ENCODE assay signal across 13 cellular contexts in genomic region chr12:45050331-45050750, GRCh38. TPM values are rescaled to one million over a fixed set of nuclear protein-coding genes. Genes with fewer than 3 reads are reported as not detected.
A peak's percentile ranks its signal among the peaks of the same experiment; 100 is the strongest.
DNase-seq lines count a peak whose midpoint lies in the region; ATAC-seq and TF ChIP-seq lines count a peak whose summit lies in the region.
"Had no signal": no experiment of that assay in that cellular context is flagged by ENCODE, and none has a peak within 500 bp of the region (broad histone marks: within the 10 kb centered on the region; RNA-seq: fewer than 3 reads in every experiment).

No MANE protein-coding gene starts in this region.

- intact Hi-C loops in lower lobe of right lung (cut with DNase I): no loop called here

- H3K4me1 Mint-ChIP-seq in activated T-cell treated with anti-CD3 and anti-CD28 coated beads, Interleukin-2, amount 50 U/mL, for 24 hours (ENCODE audit: low read depth): peaks cover 5% of the 10 kb centered on the region
- H3K4me1 Mint-ChIP-seq: immature natural killer cell had no signal

- peaks cover 69% of the 10 kb centered on the region for H3K27me3 Mint-ChIP-seq in activated T-cell treated with anti-CD3 and anti-CD28 coated beads, Interleukin-2, amount 50 U/mL, for 24 hours

- no peaks in the 10 kb centered on the region for H3K9me3 Mint-ChIP-seq in activated T-cell treated with anti-CD3 and anti-CD28 coated beads, Interleukin-2, amount 50 U/mL, for 24 hours
- H3K9me3 Mint-ChIP-seq: activated naive CD4-positive, alpha-beta T cell treated with anti-CD3 and anti-CD28 coated beads for 36 hours; effector memory CD8-positive, alpha-beta T cell had no signal

- H3K36me3 ChIP-seq in lower lobe of right lung (no peaks in the 10 kb centered on the region), thoracic aorta (no peaks in the 10 kb centered on the region)
- H3K36me3 ChIP-seq: MG63, uterus had no signal

- no peaks in the 10 kb centered on the region for H3K9me3 ChIP-seq in lower lobe of right lung
- no peaks in the 10 kb centered on the region for H3K9me3 ChIP-seq in thoracic aorta
- H3K9me3 ChIP-seq: MG63, uterus had no signal

- H3K36me3 Mint-ChIP-seq in activated T-cell treated with anti-CD3 and anti-CD28 coated beads, Interleukin-2, amount 50 U/mL, for 24 hours (ENCODE audit: low read depth): no peaks in the 10 kb centered on the region

- H3K4me1 ChIP-seq in lower lobe of right lung (no peaks in the 10 kb centered on the region), thoracic aorta (ENCODE audit: control insufficient read depth in 1 of 2, low read depth in 2 of 2) (peaks cover 0 to 12% of the 10 kb centered on the region in 2 donors)
- H3K4me1 ChIP-seq: uterus had no signal

- no peak overlapping the region for H3K27ac Mint-ChIP-seq in activated T-cell treated with anti-CD3 and anti-CD28 coated beads, Interleukin-2, amount 50 U/mL, for 24 hours
- H3K27ac Mint-ChIP-seq: activated naive CD4-positive, alpha-beta T cell treated with anti-CD3 and anti-CD28 coated beads for 36 hours; effector memory CD8-positive, alpha-beta T cell; immature natural killer cell had no signal

- DNase-seq in activated T-cell treated with anti-CD3 and anti-CD28 coated beads, Interleukin-2, amount 50 U/mL, for 24 hours: peak; percentile 31
- no peak for DNase-seq in activated T-cell treated with anti-CD3 and anti-CD28 coated beads, Interleukin-2, amount 50 U/mL, for 1 hour
- peak; percentile 78 for DNase-seq in ecto neural progenitor cell (ENCODE audit: low spot score)
- peak; percentile 40 for DNase-seq in lower lobe of right lung
- DNase-seq in thoracic aorta (ENCODE audit: low spot score): no peak
- no peak for DNase-seq in dermis blood vessel endothelial cell
- DNase-seq in ureter (ENCODE audit: low spot score): no peak
- no peak for DNase-seq in 8988T
- DNase-seq: activated naive CD4-positive, alpha-beta T cell treated with anti-CD3 and anti-CD28 coated beads for 36 hours; effector memory CD8-positive, alpha-beta T cell; immature natural killer cell; uterus had no signal

- no peak for TF ChIP-seq CTCF in lower lobe of right lung (IDR thresholded peaks at IDR 0.05)
- TF ChIP-seq CTCF in thoracic aorta (IDR thresholded peaks at IDR 0.05): no peak

- no peak overlapping the region for H3K4me3 Mint-ChIP-seq in activated T-cell treated with anti-CD3 and anti-CD28 coated beads, Interleukin-2, amount 50 U/mL, for 24 hours
- H3K4me3 Mint-ChIP-seq: effector memory CD8-positive, alpha-beta T cell; immature natural killer cell had no signal

- H3K27ac ChIP-seq in lower lobe of right lung (no peak overlapping the region), thoracic aorta (no peak overlapping the region)
- H3K27ac ChIP-seq: uterus had no signal

- H3K4me3 ChIP-seq in lower lobe of right lung (peak overlapping the region; percentile 15), thoracic aorta (peak overlapping the region; percentile 72)

- peak in 1 of 2 donors; percentile 17 for ATAC-seq in lower lobe of right lung
- ATAC-seq in thoracic aorta (ENCODE audit: insufficient number of reproducible peaks, low FRiP score, low read depth): no peak
- ATAC-seq: effector memory CD8-positive, alpha-beta T cell had no signal

- peaks cover 42% of the 10 kb centered on the region for H3K27me3 ChIP-seq in lower lobe of right lung (ENCODE audit: low read depth)
- no peaks in the 10 kb centered on the region for H3K27me3 ChIP-seq in thoracic aorta (replicated peaks; ENCODE audit: insufficient read depth)
- H3K27me3 ChIP-seq: uterus had no signal

RNA-seq across cellular contexts. Expression of gene DBX2, which starts 0.6 kb away (rescaled TPM):
- total RNA-seq in lower lobe of right lung: 0.12 TPM
- total RNA-seq in thoracic aorta: under 1 TPM in 1 of 2 donors, not detected in 1; 0.27 TPM
- not detected in 2 replicates for total RNA-seq in dermis blood vessel endothelial cell
- 0.73 TPM for total RNA-seq in ureter
- total RNA-seq: activated naive CD4-positive, alpha-beta T cell treated with anti-CD3 and anti-CD28 coated beads for 36 hours had no signal

Comparison
In these comparisons a context has a peak if more than half of its experiments do, and no peak if none do; other contexts are left out.
1. DNase-seq: peak in activated T-cell treated with anti-CD3 and anti-CD28 coated beads, Interleukin-2, amount 50 U/mL, for 24 hours (single experiment), ecto neural progenitor cell (single experiment) and lower lobe of right lung (single experiment); none in activated T-cell treated with anti-CD3 and anti-CD28 coated beads, Interleukin-2, amount 50 U/mL, for 1 hour (single experiment), thoracic aorta (single experiment), dermis blood vessel endothelial cell (single experiment), ureter (single experiment) and 8988T (single experiment).